ENCODE assay signal across 8 cellular contexts in the genomic region with DNA sequence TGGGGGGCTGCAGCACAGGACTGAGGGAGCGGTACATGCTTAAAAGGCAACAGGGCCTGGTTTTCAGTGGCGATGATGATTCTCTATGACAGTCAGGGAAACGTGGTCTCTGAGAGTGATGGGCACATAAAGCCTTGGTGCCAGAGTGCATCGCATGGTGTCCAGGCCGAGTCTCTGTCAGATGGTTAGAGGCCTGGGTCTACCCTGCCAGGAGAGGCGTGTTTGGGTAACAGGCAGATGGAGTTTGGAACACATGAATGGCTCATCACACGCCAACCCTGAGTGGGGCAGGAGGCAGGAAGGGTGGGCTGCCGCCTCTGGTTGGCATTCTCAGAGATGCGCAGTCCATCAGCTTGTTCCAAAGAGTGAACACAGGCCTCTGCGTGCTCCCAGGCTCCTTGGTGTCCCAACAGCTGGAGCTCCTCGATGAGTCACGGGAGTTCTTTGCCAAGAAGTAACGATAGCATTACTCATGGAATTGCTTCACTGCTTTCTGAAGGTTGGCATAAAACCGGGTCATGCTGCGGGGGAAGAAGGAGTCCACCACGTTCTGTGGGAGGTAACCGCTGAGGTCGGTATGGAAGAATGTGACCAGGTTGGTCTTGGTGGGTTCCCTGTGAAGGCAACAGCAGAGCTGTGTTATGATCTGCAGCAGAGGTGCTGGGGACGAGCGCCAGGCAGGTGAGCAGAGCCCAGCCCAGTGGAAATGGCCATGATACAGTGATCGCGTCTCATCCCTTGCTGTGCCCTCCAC. TPM values are rescaled to one million over a fixed set of nuclear protein-coding genes. Genes with fewer than 3 reads are reported as not detected.
DNase-seq lines count a peak whose midpoint lies in the region; ATAC-seq and TF ChIP-seq lines count a peak whose summit lies in the region.

No MANE protein-coding gene starts in this region.

- no peak for DNase-seq in activated naive CD4-positive, alpha-beta T cell (lab: John Stamatoyannopoulos, UW)
- DNase-seq in mammary epithelial cell (peak; percentile 99), mesenchymal stem cell (peak; percentile 96), NCI-H524 (lab: John Stamatoyannopoulos, UW) (no peak), GM10248 (ENCODE audit: extremely low spot score) (no peak)

- no peaks in the 10 kb centered on the region for H3K79me2 ChIP-seq in mammary epithelial cell (ENCODE audit: insufficient read depth, low read length)

- POLR2A ChIA-PET in GM10248 (lab: Yijun Ruan, JAX): interaction anchor here (0.7 kb wide), 1 partner anchor 57 kb away, joined by 3 read pairs; no protein-coding TSS in a partner anchor

- H2BK120ac ChIP-seq in mesenchymal stem cell (ENCODE audit: low read depth, low read length): no peak overlapping the region

- CTCF ChIA-PET in mammary epithelial cell (lab: Charles Lee; ENCODE audit: low non-redundant PET): interaction anchor here (0.6 kb wide), 1 partner anchor 47 kb away, joined by 5 read pairs; no protein-coding TSS in a partner anchor
- CTCF ChIA-PET in GM10248 (lab: Yijun Ruan, JAX): interaction anchor here (1.2 to 1.5 kb wide), 2 partner anchors 15 to 47 kb away, joined by 3 read pairs; no protein-coding TSS in a partner anchor

- 24% methylated on average over 20 of the region's 22 CpGs for WGBS in mammary epithelial cell (ENCODE audit: low coverage, missing lambda C conversion rate)
- 65% methylated on average over 22 of the region's 22 CpGs for WGBS in mesenchymal stem cell

- peak overlapping the region; percentile 61 for H4K91ac ChIP-seq in mesenchymal stem cell (ENCODE audit: low read length)

- intact Hi-C loops in mammary epithelial cell (cut with micrococcal nuclease): loop anchor here (1.0 kb wide), 2 partner anchors 11 to 16 kb away; a partner anchor contains a TSS

- H3K27me3 Mint-ChIP-seq in activated naive CD4-positive, alpha-beta T cell treated with anti-CD3 and anti-CD28 coated beads, Interleukin-2, amount 50 U/mL, for 24 hours: no peaks in the 10 kb centered on the region

- peaks cover 11% of the 10 kb centered on the region for H3K36me3 ChIP-seq in mammary epithelial cell (ENCODE audit: insufficient read depth, low read length)
- peaks cover 28 to 45% of the 10 kb centered on the region in 2 experiments for H3K36me3 ChIP-seq in mesenchymal stem cell (ENCODE audit: control insufficient read depth in 1 of 2, insufficient read depth in 2 of 2, low read depth in 1 of 2, low read length in 2 of 2)

- no peak overlapping the region for H3K4me3 Mint-ChIP-seq in activated naive CD4-positive, alpha-beta T cell treated with anti-CD3 and anti-CD28 coated beads, Interleukin-2, amount 50 U/mL, for 24 hours

- H3K4me1 Mint-ChIP-seq in activated naive CD4-positive, alpha-beta T cell treated with anti-CD3 and anti-CD28 coated beads, Interleukin-2, amount 50 U/mL, for 24 hours: peaks cover 77% of the 10 kb centered on the region

- H3K18ac ChIP-seq in mesenchymal stem cell (ENCODE audit: low read depth in 1 of 2, low read length in 2 of 2): peak overlapping the region in 1 of 2 experiments; percentile 68

- H3K9me3 ChIP-seq in mammary epithelial cell (replicated peaks; ENCODE audit: insufficient read depth, low read length) (no peaks in the 10 kb centered on the region), mesenchymal stem cell (ENCODE audit: control insufficient read depth, low read length) (no peaks in the 10 kb centered on the region)

- H2AK5ac ChIP-seq in mesenchymal stem cell (ENCODE audit: low read length, severe bottlenecking): peak overlapping the region; percentile 37

- H2BK12ac ChIP-seq in mesenchymal stem cell (ENCODE audit: low read length in 2 of 2): no peak overlapping the region

- peak overlapping the region in 1 of 2 experiments; percentile 24 for H3K4ac ChIP-seq in mesenchymal stem cell (ENCODE audit: low read depth in 1 of 2, low read length in 2 of 2)

- in situ Hi-C loops in mammary epithelial cell (cut with MboI; ENCODE audit: low sequenced_read_pairs in 2 of 2): no loop called here

- dilution Hi-C loops in mammary epithelial cell (cut with HindIII; ENCODE audit: low sequenced_read_pairs): no loop called here

- no peaks in the 10 kb centered on the region for H3K79me1 ChIP-seq in mesenchymal stem cell (replicated peaks; ENCODE audit: low read length, poor library complexity, severe bottlenecking)

- H2BK5ac ChIP-seq in mesenchymal stem cell (ENCODE audit: low read depth, low read length, poor library complexity, severe bottlenecking): no peak overlapping the region

- peak overlapping the region in 1 of 2 experiments; percentile 30 for H3K14ac ChIP-seq in mesenchymal stem cell (ENCODE audit: low read length in 2 of 2)

- no peak overlapping the region for H4K8ac ChIP-seq in mesenchymal stem cell (ENCODE audit: low read length)

- no peaks in the 10 kb centered on the region for H4K20me1 ChIP-seq in mammary epithelial cell (ENCODE audit: insufficient read depth, low read length)

- H3K36me3 Mint-ChIP-seq in activated naive CD4-positive, alpha-beta T cell treated with anti-CD3 and anti-CD28 coated beads, Interleukin-2, amount 50 U/mL, for 24 hours: peaks cover 28% of the 10 kb centered on the region

- H3K4me2 ChIP-seq in mammary epithelial cell (ENCODE audit: insufficient read depth, low read depth, low read length) (peak overlapping the region; percentile 58), mesenchymal stem cell (ENCODE audit: low read length, poor library complexity, severe bottlenecking) (no peak overlapping the region)

- peak overlapping the region; percentile 92 for H3K27ac Mint-ChIP-seq in activated naive CD4-positive, alpha-beta T cell treated with anti-CD3 and anti-CD28 coated beads, Interleukin-2, amount 50 U/mL, for 24 hours

- H2AFZ ChIP-seq in mammary epithelial cell (ENCODE audit: low read depth, low read length) (peak overlapping the region; percentile 9), mesenchymal stem cell (ENCODE audit: low read depth, low read length) (no peak overlapping the region)

- H2BK15ac ChIP-seq in mesenchymal stem cell (ENCODE audit: low read depth, poor library complexity, severe bottlenecking): no peak overlapping the region

- peak overlapping the region; percentile 57 for H3K27ac ChIP-seq in mammary epithelial cell (ENCODE audit: insufficient read depth, low read depth, low read length)
- peak overlapping the region; percentile 69 for H3K27ac ChIP-seq in mesenchymal stem cell (ENCODE audit: low read length, poor library complexity, severe bottlenecking)

- no TSS peak for BruUV-seq in mammary epithelial cell (replicated peaks; lab: Mats Ljungman, UMichigan)

- H3K4me1 ChIP-seq in mammary epithelial cell (ENCODE audit: insufficient read depth, low read length): peaks cover 20% of the 10 kb centered on the region
- H3K4me1 ChIP-seq in mesenchymal stem cell (ENCODE audit: control insufficient read depth, insufficient read depth, low read depth, low read length): peaks cover 8% of the 10 kb centered on the region

- H3K9ac ChIP-seq in mammary epithelial cell (ENCODE audit: insufficient read depth, low read length) (peak overlapping the region; percentile 30), mesenchymal stem cell (ENCODE audit: low read length) (peak overlapping the region; percentile 37)

- ATAC-seq in GM18907 (IDR thresholded peaks at IDR 0.05; ENCODE audit: unreplicated experiment) (no peak), GM19452 (IDR thresholded peaks at IDR 0.05; ENCODE audit: unreplicated experiment) (no peak)

- H3K23ac ChIP-seq in mesenchymal stem cell (ENCODE audit: low read length in 2 of 2): peak overlapping the region in 1 of 2 experiments; percentile 16

- H3K27me3 ChIP-seq in mammary epithelial cell (ENCODE audit: insufficient read depth, low read length): no peaks in the 10 kb centered on the region
- H3K27me3 ChIP-seq in mesenchymal stem cell (ENCODE audit: control insufficient read depth in 1 of 2, insufficient read depth in 1 of 2, low read length in 2 of 2): no peaks in the 10 kb centered on the region

- H3K4me3 ChIP-seq in mammary epithelial cell (replicated peaks in 1 of 3; ENCODE audit: insufficient read depth in 1 of 3, low read depth in 2 of 3, low read length in 3 of 3) (no peak overlapping the region), mesenchymal stem cell (ENCODE audit: insufficient read depth in 1 of 2, low read depth in 1 of 2, low read length in 2 of 2) (peak overlapping the region in 1 of 2 experiments; percentile 3)

- TF ChIP-seq CTCF in mammary epithelial cell (conservative IDR thresholded peaks at IDR 0.05 in 1 of 2, IDR thresholded peaks at IDR 0.05 in 1 of 2; ENCODE audit: extremely low read depth in 1 of 2, insufficient read depth in 1 of 2, low read depth in 1 of 2, low read length in 2 of 2) (no peak), GM10248 (IDR thresholded peaks at IDR 0.05; ENCODE audit: control extremely low read depth, extremely low read depth, low read depth, missing control alignments) (no peak)

- no peaks in the 10 kb centered on the region for H3K9me3 Mint-ChIP-seq in activated naive CD4-positive, alpha-beta T cell treated with anti-CD3 and anti-CD28 coated beads, Interleukin-2, amount 50 U/mL, for 24 hours

RNA-seq across cellular contexts. Expression of a gene that starts 11.0 kb away (rescaled TPM):
- total RNA-seq in mammary epithelial cell: 10 to 100 TPM; 10.2 to 19.1 TPM
- polyA plus RNA-seq in mammary epithelial cell: 29.0 TPM
- 9.8 TPM for polyA minus RNA-seq in mammary epithelial cell
- 2.6 TPM for polyA plus RNA-seq in mesenchymal stem cell (2013, experiment 1 of 2)
- polyA plus RNA-seq in mesenchymal stem cell (2013, experiment 2 of 2): 2.5 TPM

Comparison
In these comparisons a context has a peak if more than half of its experiments do, and no peak if none do; other contexts are left out.
1. DNase-seq: peak in mammary epithelial cell (single experiment) and mesenchymal stem cell (single experiment); none in activated naive CD4-positive, alpha-beta T cell (0 of 4), NCI-H524 (0 of 2) and GM10248 (single experiment).